17 cellular contexts compared by ENCODE assay signal in genomic region chrX:32745323-32745722, GRCh38.
A peak's percentile ranks its signal among the peaks of the same experiment; 100 is the strongest.
DNase-seq lines count a peak whose midpoint lies in the region; FAIRE-seq and TF ChIP-seq lines count a peak whose summit lies in the region.
"Had no signal": no experiment of that assay in that cellular context is flagged by ENCODE, and none has a peak within 500 bp of the region (broad histone marks: within the 10 kb centered on the region; RNA-seq: fewer than 3 reads in every experiment).

No MANE protein-coding gene starts in this region.

- POLR2A ChIA-PET in endothelial cell of umbilical vein (lab: Charles Lee) = no interaction called here

- TF ChIP-seq POLR2A in endothelial cell of umbilical vein (IDR thresholded peaks at IDR 0.05; ENCODE audit: low read depth, low read length) = no peak

- DNase-seq in LHCN-M2 (ENCODE audit: low read depth) (peak; percentile 0), NCI-H69 (lab: John Stamatoyannopoulos, UW) (peak; percentile 59), endothelial cell of umbilical vein (ENCODE audit: low read depth, low spot score) (peak; percentile 1), pons (ENCODE audit: low spot score) (peak; percentile 2), D721Med (ENCODE audit: insufficient read length, low spot score) (no peak), DMS153 treated with DMSO at 0.1 percent for 48 hours (lab: John Stamatoyannopoulos, UW; ENCODE audit: unreplicated experiment) (no peak)
- DNase-seq in stimulated activated naive CD4-positive, alpha-beta T cell (lab: John Stamatoyannopoulos, UW) = no peak
- no peak for DNase-seq in stimulated activated CD4-positive, alpha-beta T cell treated with anti-CD3 and anti-CD28 coated beads, Interleukin-2, amount 100 ng/mL, for 24 hours
- DNase-seq: Calu3; CD8-positive, alpha-beta T cell; KBM-7; NCI-H187 treated with DMSO at 0.1 percent for 48 hours; NCI-H748 treated with DMSO at 0.1 percent for 48 hours; PC-9 had no signal

- CTCF ChIA-PET in endothelial cell of umbilical vein (lab: Charles Lee) = no interaction called here

- no TSS peak for BruUV-seq in endothelial cell of umbilical vein (replicated peaks; lab: Mats Ljungman, UMichigan)

- dilution Hi-C loops in endothelial cell of umbilical vein (cut with MboI; ENCODE audit: extremely low pct_ligation_motif_present, low sequenced_read_pairs) = no loop called here

- no peaks in the 10 kb centered on the region for H3K9me1 ChIP-seq in endothelial cell of umbilical vein (replicated peaks; ENCODE audit: control insufficient read depth, extremely low read depth, insufficient read depth, low read length)

- H3K27me3 ChIP-seq in endothelial cell of umbilical vein (ENCODE audit: control insufficient read depth in 2 of 2, insufficient read depth in 2 of 2, low read length in 2 of 2) = no peaks in the 10 kb centered on the region
- H3K27me3 ChIP-seq: SJSA1 had no signal

- no peak overlapping the region for H3K4me2 ChIP-seq in endothelial cell of umbilical vein (ENCODE audit: insufficient read depth, low read length)
- H3K4me2 ChIP-seq: BLaER1 treated with 17β-estradiol and CSF1 and Interleukin-3, amounts not matched to agents 10 nM and 100 nM; PC-9 had no signal

- no peaks in the 10 kb centered on the region for H3K9me3 ChIP-seq in endothelial cell of umbilical vein (replicated peaks; ENCODE audit: control insufficient read depth, insufficient read depth, low read length)
- H3K9me3 ChIP-seq: SJSA1 had no signal

- intact Hi-C loops in endothelial cell of umbilical vein (cut with micrococcal nuclease) = no loop called here

- peaks cover 5% of the 10 kb centered on the region for H3K4me1 ChIP-seq in endothelial cell of umbilical vein (ENCODE audit: control insufficient read depth, extremely low read depth, insufficient read depth, low read length)
- H3K4me1 ChIP-seq: BLaER1 treated with 17β-estradiol and CSF1 and Interleukin-3, amounts not matched to agents 10 nM and 100 nM; SJSA1 had no signal

- H3K36me3 ChIP-seq in endothelial cell of umbilical vein (ENCODE audit: control insufficient read depth in 2 of 2, extremely low read depth in 1 of 2, insufficient read depth in 2 of 2, low read length in 2 of 2) = no peaks in the 10 kb centered on the region
- H3K36me3 ChIP-seq: BLaER1 treated with 17β-estradiol and CSF1 and Interleukin-3, amounts not matched to agents 10 nM and 100 nM; SJSA1 had no signal

- no peak overlapping the region for H3K9ac ChIP-seq in endothelial cell of umbilical vein (replicated peaks; ENCODE audit: extremely low read depth, insufficient read depth, low read length)
- H3K9ac ChIP-seq: BLaER1 treated with 17β-estradiol and CSF1 and Interleukin-3, amounts not matched to agents 10 nM and 100 nM had no signal

- no peaks in the 10 kb centered on the region for H3K79me2 ChIP-seq in endothelial cell of umbilical vein (ENCODE audit: control insufficient read depth, insufficient read depth, low read length)

- no peak overlapping the region for H2AFZ ChIP-seq in endothelial cell of umbilical vein (ENCODE audit: low read depth, low read length)
- H2AFZ ChIP-seq: PC-9 had no signal

- FAIRE-seq in endothelial cell of umbilical vein (lab: Jason Lieb, UNC) = no peak
- no peak for FAIRE-seq in D721Med (lab: Jason Lieb, UNC)
- FAIRE-seq: HepG2 had no signal

- no peak for TF ChIP-seq CTCF in endothelial cell of umbilical vein (IDR thresholded peaks at IDR 0.05; ENCODE audit: extremely low read depth in 1 of 2, insufficient read depth in 1 of 2, low read depth in 1 of 2, low read length in 2 of 2)
- TF ChIP-seq CTCF in D721Med (IDR thresholded peaks at IDR 0.05; ENCODE audit: insufficient read depth, missing control alignments) = no peak

- H4K20me1 ChIP-seq in endothelial cell of umbilical vein (replicated peaks; ENCODE audit: control insufficient read depth, extremely low read depth, insufficient read depth, low read length) = no peaks in the 10 kb centered on the region
- H4K20me1 ChIP-seq: BLaER1 treated with 17β-estradiol and CSF1 and Interleukin-3, amounts not matched to agents 10 nM and 100 nM had no signal

- no peak overlapping the region for H3K4me3 ChIP-seq in endothelial cell of umbilical vein (replicated peaks in 1 of 3; ENCODE audit: insufficient read depth in 1 of 3, low read depth in 1 of 3, low read length in 3 of 3)
- H3K4me3 ChIP-seq: BLaER1 treated with 17β-estradiol and CSF1 and Interleukin-3, amounts not matched to agents 10 nM and 100 nM; PC-9; SJSA1 had no signal

- no peak overlapping the region for H3K27ac ChIP-seq in endothelial cell of umbilical vein (ENCODE audit: insufficient read depth, low read depth, low read length)
- H3K27ac ChIP-seq: BLaER1 treated with 17β-estradiol and CSF1 and Interleukin-3, amounts not matched to agents 10 nM and 100 nM; PC-9; SJSA1 had no signal

TF ChIP-seq in endothelial cell of umbilical vein, 7 proteins besides CTCF, POLR2A, EP300 and RAD21:
- TF ChIP-seq GATA2 (IDR thresholded peaks at IDR 0.05; ENCODE audit: insufficient read depth, insufficient read length, low read depth, low read length) (no peak), MAX (IDR thresholded peaks at IDR 0.05; ENCODE audit: insufficient read depth, insufficient read length) (no peak), POLR2AphosphoS5 (IDR thresholded peaks at IDR 0.05; ENCODE audit: insufficient read depth, low read depth, low read length) (no peak), MYC (IDR thresholded peaks at IDR 0.05; ENCODE audit: low read depth, low read length) (no peak), EZH2 (IDR thresholded peaks at IDR 0.05; ENCODE audit: borderline replicate concordance, low read depth, low read length, severe bottlenecking) (no peak), JUN (IDR thresholded peaks at IDR 0.05; ENCODE audit: borderline replicate concordance, insufficient read depth, insufficient read length, low read depth) (no peak), FOS (IDR thresholded peaks at IDR 0.05; ENCODE audit: borderline replicate concordance, insufficient read depth, low read length) (no peak)
TF ChIP-seq in endothelial cell of umbilical vein: peak in this region for 0.

Comparison
In these comparisons a context has a peak if more than half of its experiments do, and no peak if none do; other contexts are left out.
1. DNase-seq: peak in LHCN-M2 (single experiment), NCI-H69 (single experiment), endothelial cell of umbilical vein (single experiment) and pons (single experiment); none in stimulated activated naive CD4-positive, alpha-beta T cell (0 of 6), D721Med (single experiment), stimulated activated CD4-positive, alpha-beta T cell treated with anti-CD3 and anti-CD28 coated beads, Interleukin-2, amount 100 ng/mL, for 24 hours (0 of 2) and DMS153 treated with DMSO at 0.1 percent for 48 hours (single experiment).